ENCODE assay signal across 1 cellular context in the genomic region with DNA sequence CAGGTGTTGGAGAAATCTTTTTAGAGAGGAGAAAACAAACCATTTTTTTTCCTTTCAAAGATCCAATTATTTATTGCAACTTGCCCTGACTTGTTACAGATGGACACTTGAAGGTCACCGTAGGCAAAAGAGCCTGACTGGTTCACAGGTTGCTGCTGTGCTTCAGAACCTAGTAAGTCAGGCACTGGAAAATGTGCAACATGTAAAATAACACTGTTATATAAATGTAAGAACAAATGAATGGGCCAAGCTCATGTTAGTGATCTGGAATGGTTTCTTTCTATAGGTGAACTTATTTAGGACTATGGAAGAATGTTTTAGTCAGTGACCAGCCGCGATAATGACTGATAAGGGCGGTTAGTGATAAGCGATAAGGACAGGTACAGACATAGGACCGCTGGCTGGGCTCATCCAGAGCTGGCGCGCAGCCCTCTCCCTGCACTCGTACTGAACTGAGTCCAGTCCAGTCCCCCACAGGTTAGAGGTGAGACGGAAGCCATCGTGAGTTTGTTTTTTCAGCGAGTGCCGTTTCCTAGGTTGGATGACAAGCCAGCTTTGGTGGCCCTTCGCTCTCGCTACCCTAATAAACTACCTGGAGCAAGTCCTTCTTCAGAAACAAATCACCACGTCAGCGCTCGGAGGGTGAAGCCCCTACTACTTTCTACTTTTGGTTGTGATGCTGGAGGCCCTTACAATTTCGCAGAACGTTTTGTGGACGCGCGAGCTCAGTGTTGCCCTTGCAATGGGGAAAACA.
TF ChIP-seq lines count a peak whose summit lies in the region.

No MANE protein-coding gene starts in this region.

TF ChIP-seq in K562, 482 proteins besides CTCF, POLR2A, EP300 and RAD21 (continued from another document):
- TF ChIP-seq, protein P1, sequence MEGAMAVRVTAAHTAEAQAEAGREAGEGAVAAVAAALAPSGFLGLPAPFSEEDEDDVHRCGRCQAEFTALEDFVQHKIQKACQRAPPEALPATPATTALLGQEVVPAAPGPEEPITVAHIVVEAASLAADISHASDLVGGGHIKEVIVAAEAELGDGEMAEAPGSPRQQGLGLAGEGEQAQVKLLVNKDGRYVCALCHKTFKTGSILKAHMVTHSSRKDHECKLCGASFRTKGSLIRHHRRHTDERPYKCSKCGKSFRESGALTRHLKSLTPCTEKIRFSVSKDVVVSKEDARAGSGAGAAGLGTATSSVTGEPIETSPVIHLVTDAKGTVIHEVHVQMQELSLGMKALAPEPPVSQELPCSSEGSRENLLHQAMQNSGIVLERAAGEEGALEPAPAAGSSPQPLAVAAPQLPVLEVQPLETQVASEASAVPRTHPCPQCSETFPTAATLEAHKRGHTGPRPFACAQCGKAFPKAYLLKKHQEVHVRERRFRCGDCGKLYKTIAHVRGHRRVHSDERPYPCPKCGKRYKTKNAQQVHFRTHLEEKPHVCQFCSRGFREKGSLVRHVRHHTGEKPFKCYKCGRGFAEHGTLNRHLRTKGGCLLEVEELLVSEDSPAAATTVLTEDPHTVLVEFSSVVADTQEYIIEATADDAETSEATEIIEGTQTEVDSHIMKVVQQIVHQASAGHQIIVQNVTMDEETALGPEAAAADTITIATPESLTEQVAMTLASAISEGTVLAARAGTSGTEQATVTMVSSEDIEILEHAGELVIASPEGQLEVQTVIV (CRISPR knock-in tag; IDR thresholded peaks at IDR 0.05; ENCODE audit: borderline replicate concordance) = no peak
- TF ChIP-seq ZEB2 (IDR thresholded peaks at IDR 0.05) (peak; percentile 74), HNRNPH1 (optimal IDR thresholded peaks at IDR 0.05; ENCODE audit: low read depth, low read length) (no peak)
- TF ChIP-seq, protein P2, sequence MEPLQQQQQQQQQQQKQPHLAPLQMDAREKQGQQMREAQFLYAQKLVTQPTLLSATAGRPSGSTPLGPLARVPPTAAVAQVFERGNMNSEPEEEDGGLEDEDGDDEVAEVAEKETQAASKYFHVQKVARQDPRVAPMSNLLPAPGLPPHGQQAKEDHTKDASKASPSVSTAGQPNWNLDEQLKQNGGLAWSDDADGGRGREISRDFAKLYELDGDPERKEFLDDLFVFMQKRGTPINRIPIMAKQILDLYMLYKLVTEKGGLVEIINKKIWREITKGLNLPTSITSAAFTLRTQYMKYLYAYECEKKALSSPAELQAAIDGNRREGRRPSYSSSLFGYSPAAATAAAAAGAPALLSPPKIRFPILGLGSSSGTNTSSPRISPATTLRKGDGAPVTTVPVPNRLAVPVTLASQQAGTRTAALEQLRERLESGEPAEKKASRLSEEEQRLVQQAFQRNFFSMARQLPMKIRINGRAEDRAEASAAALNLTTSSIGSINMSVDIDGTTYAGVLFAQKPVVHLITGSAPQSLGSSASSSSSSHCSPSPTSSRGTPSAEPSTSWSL (CRISPR knock-in tag; IDR thresholded peaks at IDR 0.05; ENCODE audit: borderline replicate concordance) = no peak
- TF ChIP-seq, protein P3, sequence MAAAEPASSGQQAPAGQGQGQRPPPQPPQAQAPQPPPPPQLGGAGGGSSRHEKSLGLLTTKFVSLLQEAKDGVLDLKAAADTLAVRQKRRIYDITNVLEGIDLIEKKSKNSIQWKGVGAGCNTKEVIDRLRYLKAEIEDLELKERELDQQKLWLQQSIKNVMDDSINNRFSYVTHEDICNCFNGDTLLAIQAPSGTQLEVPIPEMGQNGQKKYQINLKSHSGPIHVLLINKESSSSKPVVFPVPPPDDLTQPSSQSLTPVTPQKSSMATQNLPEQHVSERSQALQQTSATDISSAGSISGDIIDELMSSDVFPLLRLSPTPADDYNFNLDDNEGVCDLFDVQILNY (CRISPR knock-in tag; IDR thresholded peaks at IDR 0.05) = 0 out of 2 replicates have a peak, but pooled peaks have one; percentile 48
- TF ChIP-seq, protein P4, sequence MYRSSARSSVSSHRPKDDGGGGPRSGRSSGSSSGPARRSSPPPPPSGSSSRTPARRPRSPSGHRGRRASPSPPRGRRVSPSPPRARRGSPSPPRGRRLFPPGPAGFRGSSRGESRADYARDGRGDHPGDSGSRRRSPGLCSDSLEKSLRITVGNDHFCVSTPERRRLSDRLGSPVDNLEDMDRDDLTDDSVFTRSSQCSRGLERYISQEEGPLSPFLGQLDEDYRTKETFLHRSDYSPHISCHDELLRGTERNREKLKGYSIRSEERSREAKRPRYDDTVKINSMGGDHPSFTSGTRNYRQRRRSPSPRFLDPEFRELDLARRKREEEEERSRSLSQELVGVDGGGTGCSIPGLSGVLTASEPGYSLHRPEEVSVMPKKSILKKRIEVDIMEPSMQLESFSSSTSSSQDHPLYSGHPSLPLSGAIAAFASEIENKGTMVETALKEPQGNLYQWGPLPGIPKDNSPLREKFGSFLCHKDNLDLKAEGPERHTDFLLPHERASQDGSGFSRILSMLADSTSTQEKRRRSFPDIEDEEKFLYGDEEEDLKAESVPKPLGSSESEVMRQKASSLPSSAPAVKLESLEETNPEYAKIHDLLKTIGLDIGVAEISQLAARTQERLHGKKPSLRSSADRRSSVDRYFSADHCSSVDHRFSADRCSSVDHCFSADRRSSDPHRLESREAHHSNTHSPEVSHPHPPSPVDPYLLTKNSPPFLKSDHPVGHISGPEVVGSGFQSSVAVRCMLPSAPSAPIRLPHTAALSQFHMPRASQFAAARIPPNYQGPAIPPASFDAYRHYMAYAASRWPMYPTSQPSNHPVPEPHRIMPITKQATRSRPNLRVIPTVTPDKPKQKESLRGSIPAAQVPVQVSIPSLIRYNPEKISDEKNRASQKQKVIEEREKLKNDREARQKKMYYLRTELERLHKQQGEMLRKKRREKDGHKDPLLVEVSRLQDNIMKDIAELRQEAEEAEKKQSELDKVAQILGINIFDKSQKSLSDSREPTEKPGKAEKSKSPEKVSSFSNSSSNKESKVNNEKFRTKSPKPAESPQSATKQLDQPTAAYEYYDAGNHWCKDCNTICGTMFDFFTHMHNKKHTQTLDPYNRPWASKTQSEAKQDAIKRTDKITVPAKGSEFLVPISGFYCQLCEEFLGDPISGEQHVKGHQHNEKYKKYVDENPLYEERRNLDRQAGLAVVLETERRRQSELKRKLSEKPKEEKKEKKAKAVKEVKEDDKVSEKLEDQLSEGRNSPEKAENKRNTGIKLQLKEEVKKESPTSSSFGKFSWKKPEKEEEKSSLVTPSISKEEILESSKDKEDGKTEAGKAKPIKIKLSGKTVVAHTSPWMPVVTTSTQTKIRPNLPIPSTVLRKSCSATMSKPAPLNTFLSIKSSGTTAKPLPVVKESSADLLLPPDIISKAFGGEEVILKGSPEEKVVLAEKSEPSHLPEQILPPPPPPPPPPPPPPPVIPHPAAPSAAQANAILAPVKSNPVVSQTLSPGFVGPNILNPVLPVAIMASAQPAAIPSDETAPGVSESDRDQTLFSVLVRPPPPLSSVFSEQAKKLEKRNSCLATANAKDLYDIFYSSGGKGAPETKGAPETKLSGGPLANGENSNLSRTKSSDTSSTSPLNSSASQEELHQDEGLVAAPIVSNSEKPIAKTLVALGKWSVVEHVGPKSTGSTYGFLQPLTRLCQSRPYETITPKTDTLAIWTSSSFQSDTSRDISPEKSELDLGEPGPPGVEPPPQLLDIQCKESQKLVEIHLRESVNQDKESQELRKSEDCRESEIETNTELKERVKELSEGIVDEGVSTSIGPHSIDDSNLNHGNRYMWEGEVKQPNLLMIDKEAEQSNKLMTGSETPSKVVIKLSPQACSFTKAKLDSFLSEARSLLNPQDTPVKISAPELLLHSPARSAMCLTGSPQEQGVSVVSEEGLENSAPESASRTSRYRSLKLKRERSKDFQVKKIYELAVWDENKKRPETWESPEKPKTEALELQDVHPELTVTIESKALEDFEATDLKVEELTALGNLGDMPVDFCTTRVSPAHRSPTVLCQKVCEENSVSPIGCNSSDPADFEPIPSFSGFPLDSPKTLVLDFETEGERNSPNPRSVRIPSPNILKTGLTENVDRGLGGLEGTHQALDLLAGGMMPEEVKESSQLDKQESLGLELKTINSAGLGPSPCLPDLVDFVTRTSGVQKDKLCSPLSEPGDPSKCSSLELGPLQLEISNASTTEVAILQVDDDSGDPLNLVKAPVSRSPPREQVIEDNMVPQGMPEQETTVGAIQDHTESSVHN (IDR thresholded peaks at IDR 0.05; ENCODE audit: borderline replicate concordance in 1 of 2, low read depth in 1 of 2) = no peak
